In genomic region chr3:39213613-39214012, GRCh38 we compare ENCODE assay signal across 12 cellular contexts. TPM values are rescaled to one million over a fixed set of nuclear protein-coding genes. Genes with fewer than 3 reads are reported as not detected.
DNase-seq lines count a peak whose midpoint lies in the region; ATAC-seq and TF ChIP-seq lines count a peak whose summit lies in the region.
"Had no signal": no experiment of that assay in that cellular context is flagged by ENCODE, and none has a peak within 500 bp of the region (broad histone marks: within the 10 kb centered on the region; RNA-seq: fewer than 3 reads in every experiment).

No MANE protein-coding gene starts in this region.

- peaks cover 2% of the 10 kb centered on the region for H3K27me3 Mint-ChIP-seq in GM23338 (ENCODE audit: insufficient read depth, low read depth, poor library complexity)
- H3K27me3 Mint-ChIP-seq in immature natural killer cell (ENCODE audit: low read depth in 3 of 3) = peaks cover 0 to 6% (median 4%) of the 10 kb centered on the region in 3 donors
- peaks cover 2% of the 10 kb centered on the region for H3K27me3 Mint-ChIP-seq in neural progenitor cell (ENCODE audit: insufficient read depth, low read depth)

- DNase-seq in GM23338 (ENCODE audit: low spot score) (no peak), immature natural killer cell (no peak), neural progenitor cell (ENCODE audit: low spot score) (no peak), ureter (ENCODE audit: low spot score) (peak; percentile 4), NCI-H1417 treated with DMSO at 0.1 percent for 48 hours (lab: John Stamatoyannopoulos, UW) (no peak)
- DNase-seq in activated naive CD4-positive, alpha-beta T cell treated with anti-CD3 and anti-CD28 coated beads, Interleukin-2, amount 50 U/mL, for 72 hours (ENCODE audit: low spot score in 2 of 2) = no peak
- DNase-seq: DMS53, H7 had no signal

- no peak overlapping the region for H3K27ac ChIP-seq in GM23338 (ENCODE audit: low read depth)
- H3K27ac ChIP-seq in neural progenitor cell = no peak overlapping the region
- H3K27ac ChIP-seq: A549 had no signal

- no peak overlapping the region for H3K27ac Mint-ChIP-seq in GM23338
- peak overlapping the region; percentile 6 to 76 (median 52) for H3K27ac Mint-ChIP-seq in immature natural killer cell
- no peak overlapping the region for H3K27ac Mint-ChIP-seq in neural progenitor cell
- H3K27ac Mint-ChIP-seq in activated naive CD4-positive, alpha-beta T cell treated with anti-CD3 and anti-CD28 coated beads, Interleukin-2, amount 50 U/mL, for 72 hours = no peak overlapping the region

- H3K4me1 Mint-ChIP-seq in GM23338 (peaks cover 19% of the 10 kb centered on the region), immature natural killer cell (peaks cover 71 to 90% of the 10 kb centered on the region in 2 donors), neural progenitor cell (no peaks in the 10 kb centered on the region)

- no peak for TF ChIP-seq CTCF in GM23338 (conservative IDR thresholded peaks at IDR 0.05; ENCODE audit: low read depth in 2 of 2)
- TF ChIP-seq CTCF in neural progenitor cell (IDR thresholded peaks at IDR 0.05) = no peak

- no peaks in the 10 kb centered on the region for H3K9me3 ChIP-seq in neural progenitor cell (ENCODE audit: low read depth)
- H3K9me3 ChIP-seq: A549 had no signal

- H3K27me3 ChIP-seq in GM23338 (ENCODE audit: insufficient read depth) = no peaks in the 10 kb centered on the region; the same call in 1 of the 2 replicates
- no peaks in the 10 kb centered on the region for H3K27me3 ChIP-seq in neural progenitor cell

- H4K20me1 ChIP-seq in GM23338 (replicated peaks; ENCODE audit: insufficient read depth) (no peaks in the 10 kb centered on the region), neural progenitor cell (ENCODE audit: low read depth) (no peaks in the 10 kb centered on the region)

- no peak overlapping the region for H3K9ac ChIP-seq in neural progenitor cell

- no peaks in the 10 kb centered on the region for H3K36me3 Mint-ChIP-seq in GM23338 (ENCODE audit: low read depth)
- H3K36me3 Mint-ChIP-seq in immature natural killer cell = peaks cover 0 to 9% (median 6%) of the 10 kb centered on the region in 3 donors
- no peaks in the 10 kb centered on the region for H3K36me3 Mint-ChIP-seq in neural progenitor cell
- H3K36me3 Mint-ChIP-seq in activated naive CD4-positive, alpha-beta T cell treated with anti-CD3 and anti-CD28 coated beads, Interleukin-2, amount 50 U/mL, for 72 hours = no peaks in the 10 kb centered on the region

- H3K4me2 ChIP-seq in GM23338 (no peak overlapping the region), neural progenitor cell (no peak overlapping the region)
- H3K4me2 ChIP-seq: A549 had no signal

- H3K4me3 ChIP-seq in GM23338 (no peak overlapping the region), neural progenitor cell (no peak overlapping the region)
- H3K4me3 ChIP-seq: A549 had no signal

- H3K79me2 ChIP-seq in GM23338 (replicated peaks; ENCODE audit: insufficient read depth) = no peaks in the 10 kb centered on the region
- no peaks in the 10 kb centered on the region for H3K79me2 ChIP-seq in neural progenitor cell (ENCODE audit: low read depth)

- H2AFZ ChIP-seq in GM23338 (peak overlapping the region; percentile 83), neural progenitor cell (replicated peaks) (peak overlapping the region; percentile 22)

- H3K36me3 ChIP-seq in GM23338 (ENCODE audit: insufficient read depth) (no peaks in the 10 kb centered on the region), neural progenitor cell (no peaks in the 10 kb centered on the region)

- H3F3A ChIP-seq in GM23338 (replicated peaks; ENCODE audit: low read depth) (no peaks in the 10 kb centered on the region), neural progenitor cell (ENCODE audit: low read depth) (no peaks in the 10 kb centered on the region)

- H3K4me3 Mint-ChIP-seq in GM23338 = no peak overlapping the region
- H3K4me3 Mint-ChIP-seq in immature natural killer cell = no peak overlapping the region
- no peak overlapping the region for H3K4me3 Mint-ChIP-seq in neural progenitor cell

- H3K9me3 Mint-ChIP-seq in GM23338 = peaks cover 3% of the 10 kb centered on the region; the same call in 2 of the 3 replicates
- H3K9me3 Mint-ChIP-seq in immature natural killer cell = no peaks in the 10 kb centered on the region
- H3K9me3 Mint-ChIP-seq in neural progenitor cell = no peaks in the 10 kb centered on the region
- no peaks in the 10 kb centered on the region for H3K9me3 Mint-ChIP-seq in activated naive CD4-positive, alpha-beta T cell treated with anti-CD3 and anti-CD28 coated beads, Interleukin-2, amount 50 U/mL, for 72 hours

- H3K4me1 ChIP-seq in GM23338 (ENCODE audit: insufficient read depth) (peaks cover 21% of the 10 kb centered on the region), neural progenitor cell (peaks cover under 1% of the 10 kb centered on the region)
- H3K4me1 ChIP-seq: A549 had no signal

- H3K9me2 ChIP-seq in GM23338 (ENCODE audit: insufficient read depth) = peaks cover 1% of the 10 kb centered on the region; the same call in 1 of the 2 replicates

- ATAC-seq in GM23338 = no peak
- ATAC-seq in GM19467 (IDR thresholded peaks at IDR 0.05; ENCODE audit: unreplicated experiment) = no peak
- ATAC-seq in activated naive CD4-positive, alpha-beta T cell treated with anti-CD3 and anti-CD28 coated beads, Interleukin-2, amount 50 U/mL, for 72 hours = no peak
- ATAC-seq: A549 had no signal

TF ChIP-seq in GM23338, 12 proteins besides CTCF, POLR2A, EP300 and RAD21:
- TF ChIP-seq POLR2AphosphoS5 (IDR thresholded peaks at IDR 0.05; ENCODE audit: low read depth) (no peak), STAT1 (IDR thresholded peaks at IDR 0.05; ENCODE audit: unreplicated experiment) (no peak), CREB1 (CRISPR knock-in tag; IDR thresholded peaks at IDR 0.05; ENCODE audit: low read depth) (no peak), ZNF114 (CRISPR knock-in tag; IDR thresholded peaks at IDR 0.05) (no peak), EZH2 (IDR thresholded peaks at IDR 0.05; ENCODE audit: low read depth, unreplicated experiment) (no peak)

RNA-seq across cellular contexts. Expression of gene XIRP1, which starts 21.2 kb away (rescaled TPM):
- total RNA-seq in GM23338 (2014; rRNA removed; shearing (Covaris generic)) = not detected in 2 replicates
- polyA plus RNA-seq in GM23338 (2016; fragmentation: Nextera tagmentation; extraction: Ambion mirVana) = 0.03 TPM in 1 of 2 replicates, not detected in the other
- polyA plus RNA-seq in immature natural killer cell = under 1 TPM in 2 of 3 donors, not detected in 1; 0.03 to 0.27 TPM
- not detected in 2 replicates for total RNA-seq in neural progenitor cell (ENCODE audit: low replicate concordance)
- 0.13 TPM for total RNA-seq in ureter
- 1 to 10 TPM in 1 of 2 donors, under 1 TPM in 1; 0.14 to 4.1 TPM for total RNA-seq in activated naive CD4-positive, alpha-beta T cell treated with anti-CD3 and anti-CD28 coated beads, Interleukin-2, amount 50 U/mL, for 72 hours
- total RNA-seq: H7, HT1080 had no signal
- polyA plus RNA-seq: A549, AG04450 had no signal

Comparison
In these comparisons a context has a peak if more than half of its experiments do, and no peak if none do; other contexts are left out.
1. H3K27ac Mint-ChIP-seq: peak in immature natural killer cell (6 of 6); none in GM23338 (single experiment), neural progenitor cell (single experiment) and activated naive CD4-positive, alpha-beta T cell treated with anti-CD3 and anti-CD28 coated beads, Interleukin-2, amount 50 U/mL, for 72 hours (0 of 2).